Comparison of ENCODE assay signal across 9 cellular contexts in genomic region chr11:117822031-117822521, GRCh38. TPM values are rescaled to one million over a fixed set of nuclear protein-coding genes. Genes with fewer than 3 reads are reported as not detected.
A peak's percentile ranks its signal among the peaks of the same experiment; 100 is the strongest.
DNase-seq lines count a peak whose midpoint lies in the region; ATAC-seq and TF ChIP-seq lines count a peak whose summit lies in the region.
"Had no signal": no experiment of that assay in that cellular context is flagged by ENCODE, and none has a peak within 500 bp of the region (broad histone marks: within the 10 kb centered on the region; RNA-seq: fewer than 3 reads in every experiment).

No MANE protein-coding gene starts in this region.

- CTCF ChIA-PET in HEK293 (lab: Yijun Ruan, JAX) = interaction anchor here (0.7 to 10.1 kb wide), 9 partner anchors 9 to 231 kb away, joined by 3 to 223 read pairs (median 8); no protein-coding TSS in a partner anchor
- CTCF ChIA-PET in activated B cell treated with CpG ODN at 0.5 μM for 24 hours (lab: Charles Lee) = interaction anchor here (0.8 to 11.0 kb wide), 7 partner anchors 17 to 349 kb away, joined by 3 to 265 read pairs (median 15); no protein-coding TSS in a partner anchor

- no peak overlapping the region for H3K27ac Mint-ChIP-seq in activated B cell treated with CpG ODN at 0.5 μM for 24 hours
- peak overlapping the region in 1 of 2 donors; percentile 46 for H3K27ac Mint-ChIP-seq in effector memory CD8-positive, alpha-beta T cell

- no peaks in the 10 kb centered on the region for H4K20me1 ChIP-seq in osteoblast (ENCODE audit: insufficient read depth, low read length)

- H3K9me3 ChIP-seq in HEK293 (ENCODE audit: control insufficient read depth, insufficient read depth, low read depth, low read length) (no peaks in the 10 kb centered on the region), osteoblast (ENCODE audit: low read depth, low read length) (no peaks in the 10 kb centered on the region)

- H3K4me1 Mint-ChIP-seq in activated B cell treated with CpG ODN at 0.5 μM for 24 hours = peaks cover 54% of the 10 kb centered on the region
- peaks cover 32 to 42% of the 10 kb centered on the region in 2 donors for H3K4me1 Mint-ChIP-seq in effector memory CD8-positive, alpha-beta T cell (ENCODE audit: low read depth in 2 of 2)

- H3K27ac ChIP-seq in C4-2B (no peak overlapping the region), HEK293 (ENCODE audit: extremely low read depth, low read depth, low read length) (no peak overlapping the region), osteoblast (ENCODE audit: low read depth, low read length) (no peak overlapping the region)

- DNase-seq in activated B cell treated with CpG ODN at 0.5 μM for 24 hours (peak; percentile 50), osteoblast (ENCODE audit: insufficient read length, low spot score, missing footprints) (peak; percentile 85), HuH-7.5 (ENCODE audit: low spot score) (no peak), ecto neural progenitor cell (ENCODE audit: low spot score) (no peak)
- DNase-seq in effector memory CD8-positive, alpha-beta T cell = peak in 2 of 3 experiments; percentile 47 to 48

- H3K27me3 Mint-ChIP-seq in activated B cell treated with CpG ODN at 0.5 μM for 24 hours = peaks cover 21% of the 10 kb centered on the region
- H3K27me3 Mint-ChIP-seq in effector memory CD8-positive, alpha-beta T cell = no peaks in the 10 kb centered on the region

- peak; percentile 32 for ATAC-seq in activated B cell treated with CpG ODN at 0.5 μM for 24 hours (ENCODE audit: low read depth)
- ATAC-seq in effector memory CD8-positive, alpha-beta T cell (replicated peaks) = peak; percentile 29
- ATAC-seq in HG02840 (IDR thresholded peaks at IDR 0.05; ENCODE audit: low FRiP score, unreplicated experiment) = no peak

- H3K4me1 ChIP-seq in HEK293 (ENCODE audit: control insufficient read depth, insufficient read depth, low read length) (no peaks in the 10 kb centered on the region), osteoblast (ENCODE audit: insufficient read depth, low read length) (no peaks in the 10 kb centered on the region)

- no peak overlapping the region for H3K4me3 Mint-ChIP-seq in activated B cell treated with CpG ODN at 0.5 μM for 24 hours
- H3K4me3 Mint-ChIP-seq in effector memory CD8-positive, alpha-beta T cell = peak overlapping the region in 1 of 2 donors; percentile 25

- no peaks in the 10 kb centered on the region for H3K9me3 Mint-ChIP-seq in activated B cell treated with CpG ODN at 0.5 μM for 24 hours
- no peaks in the 10 kb centered on the region for H3K9me3 Mint-ChIP-seq in effector memory CD8-positive, alpha-beta T cell

- POLR2A ChIA-PET in HEK293 (lab: Yijun Ruan, JAX) = no interaction called here
- POLR2A ChIA-PET in activated B cell treated with CpG ODN at 0.5 μM for 24 hours (lab: Charles Lee) = interaction anchor here (2.2 kb wide), 1 partner anchor 125 kb away, joined by 13 read pairs; no protein-coding TSS in a partner anchor

- H3K4me3 ChIP-seq in HEK293 (ENCODE audit: low read depth, low read length) (no peak overlapping the region), osteoblast (ENCODE audit: insufficient read depth, low read length) (no peak overlapping the region)

- H3K79me2 ChIP-seq in osteoblast (ENCODE audit: insufficient read depth, low read length) = no peaks in the 10 kb centered on the region

- intact Hi-C loops in activated B cell treated with CpG ODN at 0.5 μM for 24 hours (cut with micrococcal nuclease) = loop anchor here (2.0 to 5.0 kb wide), 3 partner anchors 15 to 350 kb away; no protein-coding TSS in a partner anchor

- no peak overlapping the region for H3K4me2 ChIP-seq in osteoblast (ENCODE audit: insufficient read depth, low read length)

- TF ChIP-seq CTCF in C4-2B (conservative IDR thresholded peaks at IDR 0.05) = peak; percentile 80
- TF ChIP-seq CTCF in HEK293 (tag by site-specific recombination; IDR thresholded peaks at IDR 0.05) = peak; percentile 57
- TF ChIP-seq CTCF in activated B cell treated with CpG ODN at 0.5 μM for 24 hours (IDR thresholded peaks at IDR 0.05) = no peak
- peak; percentile 47 for TF ChIP-seq CTCF in osteoblast (IDR thresholded peaks at IDR 0.05; ENCODE audit: extremely low read depth, low read depth, low read length)

- peaks cover 14% of the 10 kb centered on the region for H3K27me3 ChIP-seq in osteoblast (ENCODE audit: insufficient read depth, low read length)

- no peak overlapping the region for H2AFZ ChIP-seq in osteoblast (ENCODE audit: low read length)

- H3K36me3 ChIP-seq in HEK293 (ENCODE audit: control insufficient read depth in 2 of 2, insufficient read depth in 1 of 2, low read length in 2 of 2) (no peaks in the 10 kb centered on the region), osteoblast (ENCODE audit: insufficient read depth, low read length) (no peaks in the 10 kb centered on the region)

- H3K36me3 Mint-ChIP-seq in activated B cell treated with CpG ODN at 0.5 μM for 24 hours (ENCODE audit: low read depth) = no peaks in the 10 kb centered on the region
- peaks cover 7% of the 10 kb centered on the region for H3K36me3 Mint-ChIP-seq in effector memory CD8-positive, alpha-beta T cell (ENCODE audit: insufficient read depth)

TF ChIP-seq in HEK293, 187 proteins besides CTCF, POLR2A, EP300 and RAD21 (continues in another document):
- peak; percentile 93 for TF ChIP-seq ZIC2 (tag by site-specific recombination; IDR thresholded peaks at IDR 0.05)
- TF ChIP-seq SETDB1 (IDR thresholded peaks at IDR 0.05; ENCODE audit: insufficient read length, low read length) = no peak
- TF ChIP-seq ZNF114 (tag by site-specific recombination; IDR thresholded peaks at IDR 0.05) = no peak
- TF ChIP-seq ZNF221 (tag by site-specific recombination; IDR thresholded peaks at IDR 0.05; ENCODE audit: borderline replicate concordance) = no peak
- no peak for TF ChIP-seq ZNF777 (tag by site-specific recombination; IDR thresholded peaks at IDR 0.05; ENCODE audit: borderline replicate concordance)
- TF ChIP-seq ZNF37A (tag by site-specific recombination; IDR thresholded peaks at IDR 0.05) = no peak
- peak; percentile 34 for TF ChIP-seq GLIS1 (tag by site-specific recombination; IDR thresholded peaks at IDR 0.05)
- no peak for TF ChIP-seq ZNF776 (tag by site-specific recombination; IDR thresholded peaks at IDR 0.05; ENCODE audit: borderline replicate concordance)
- no peak for TF ChIP-seq ZNF658 (tag by site-specific recombination; IDR thresholded peaks at IDR 0.05)
- TF ChIP-seq GLIS2 (tag by site-specific recombination; IDR thresholded peaks at IDR 0.05) = peak; percentile 44; the same call in 1 of the 2 replicates
- no peak for TF ChIP-seq ZNF169 (tag by site-specific recombination; IDR thresholded peaks at IDR 0.05)
- TF ChIP-seq, protein P1, sequence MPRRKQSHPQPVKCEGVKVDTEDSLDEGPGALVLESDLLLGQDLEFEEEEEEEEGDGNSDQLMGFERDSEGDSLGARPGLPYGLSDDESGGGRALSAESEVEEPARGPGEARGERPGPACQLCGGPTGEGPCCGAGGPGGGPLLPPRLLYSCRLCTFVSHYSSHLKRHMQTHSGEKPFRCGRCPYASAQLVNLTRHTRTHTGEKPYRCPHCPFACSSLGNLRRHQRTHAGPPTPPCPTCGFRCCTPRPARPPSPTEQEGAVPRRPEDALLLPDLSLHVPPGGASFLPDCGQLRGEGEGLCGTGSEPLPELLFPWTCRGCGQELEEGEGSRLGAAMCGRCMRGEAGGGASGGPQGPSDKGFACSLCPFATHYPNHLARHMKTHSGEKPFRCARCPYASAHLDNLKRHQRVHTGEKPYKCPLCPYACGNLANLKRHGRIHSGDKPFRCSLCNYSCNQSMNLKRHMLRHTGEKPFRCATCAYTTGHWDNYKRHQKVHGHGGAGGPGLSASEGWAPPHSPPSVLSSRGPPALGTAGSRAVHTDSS (tag by site-specific recombination; IDR thresholded peaks at IDR 0.05) = peak; percentile 74
- TF ChIP-seq, protein P2, sequence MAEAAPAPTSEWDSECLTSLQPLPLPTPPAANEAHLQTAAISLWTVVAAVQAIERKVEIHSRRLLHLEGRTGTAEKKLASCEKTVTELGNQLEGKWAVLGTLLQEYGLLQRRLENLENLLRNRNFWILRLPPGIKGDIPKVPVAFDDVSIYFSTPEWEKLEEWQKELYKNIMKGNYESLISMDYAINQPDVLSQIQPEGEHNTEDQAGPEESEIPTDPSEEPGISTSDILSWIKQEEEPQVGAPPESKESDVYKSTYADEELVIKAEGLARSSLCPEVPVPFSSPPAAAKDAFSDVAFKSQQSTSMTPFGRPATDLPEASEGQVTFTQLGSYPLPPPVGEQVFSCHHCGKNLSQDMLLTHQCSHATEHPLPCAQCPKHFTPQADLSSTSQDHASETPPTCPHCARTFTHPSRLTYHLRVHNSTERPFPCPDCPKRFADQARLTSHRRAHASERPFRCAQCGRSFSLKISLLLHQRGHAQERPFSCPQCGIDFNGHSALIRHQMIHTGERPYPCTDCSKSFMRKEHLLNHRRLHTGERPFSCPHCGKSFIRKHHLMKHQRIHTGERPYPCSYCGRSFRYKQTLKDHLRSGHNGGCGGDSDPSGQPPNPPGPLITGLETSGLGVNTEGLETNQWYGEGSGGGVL (tag by site-specific recombination; IDR thresholded peaks at IDR 0.05) = no peak
- TF ChIP-seq MZF1 (tag by site-specific recombination; IDR thresholded peaks at IDR 0.05; ENCODE audit: borderline replicate concordance) = no peak
- TF ChIP-seq ZNF19 (tag by site-specific recombination; IDR thresholded peaks at IDR 0.05; ENCODE audit: low read depth) = no peak
- TF ChIP-seq ZNF239 (tag by site-specific recombination; IDR thresholded peaks at IDR 0.05) = no peak
- no peak for TF ChIP-seq PRDM6 (tag by site-specific recombination; IDR thresholded peaks at IDR 0.05)

RNA-seq across cellular contexts. Expression of gene FXYD2, which starts 2.5 kb away (rescaled TPM):
- total RNA-seq in activated B cell treated with CpG ODN at 0.5 μM for 24 hours (40.4 and 44.6 TPM in 2 replicates), osteoblast (not detected in 2 replicates)
- total RNA-seq: HT1080 had no signal

RNA-seq across cellular contexts. Expression of gene DSCAML1, which starts 25.1 kb away (rescaled TPM):
- total RNA-seq in activated B cell treated with CpG ODN at 0.5 μM for 24 hours = 1.5 and 3.6 TPM in 2 replicates
- not detected in 2 replicates for total RNA-seq in osteoblast
- total RNA-seq: HT1080 had no signal

RNA-seq across cellular contexts. Expression of gene FXYD6, which starts 54.4 kb away (rescaled TPM):
- total RNA-seq in activated B cell treated with CpG ODN at 0.5 μM for 24 hours (not detected in 2 replicates), osteoblast (not detected in 2 replicates)

Comparison
In these comparisons a context has a peak if more than half of its experiments do, and no peak if none do; other contexts are left out.
1. DNase-seq: peak in activated B cell treated with CpG ODN at 0.5 μM for 24 hours (single experiment), effector memory CD8-positive, alpha-beta T cell (2 of 3) and osteoblast (single experiment); none in HuH-7.5 (single experiment) and ecto neural progenitor cell (single experiment).
2. RNA of gene FXYD2, which starts 2.5 kb away (total RNA-seq): 40.4 to 44.6 TPM in activated B cell treated with CpG ODN at 0.5 μM for 24 hours; not detected in osteoblast; every median in the first group is over 10 times any median in the second.